In genomic region chr9:95349109-95350038, GRCh38 we compare ENCODE assay signal across 9 cellular contexts. TPM values are rescaled to one million over a fixed set of nuclear protein-coding genes. Genes with fewer than 3 reads are reported as not detected.
DNase-seq lines count a peak whose midpoint lies in the region; ATAC-seq and TF ChIP-seq lines count a peak whose summit lies in the region.
"Had no signal": no experiment of that assay in that cellular context is flagged by ENCODE, and none has a peak within 500 bp of the region (broad histone marks: within the 10 kb centered on the region; RNA-seq: fewer than 3 reads in every experiment).

No MANE protein-coding gene starts in this region.

- H3K27ac ChIP-seq in CD4-positive, alpha-beta T cell (ENCODE audit: low read depth, low read length), result no peak overlapping the region

- peaks cover 5% of the 10 kb centered on the region for H3K36me3 Mint-ChIP-seq in osteocyte (ENCODE audit: unreplicated experiment)
- H3K36me3 Mint-ChIP-seq in CD4-positive, alpha-beta T cell (ENCODE audit: low read depth), result no peaks in the 10 kb centered on the region

- peak overlapping the region; percentile 79 for H3K9ac ChIP-seq in NT2/D1 (ENCODE audit: insufficient read length, low read depth)

- TF ChIP-seq CTCF in epithelial cell of esophagus (IDR thresholded peaks at IDR 0.05; ENCODE audit: insufficient read depth, low read depth, low read length, missing control alignments) (no peak), osteocyte (IDR thresholded peaks at IDR 0.05) (no peak)
- TF ChIP-seq CTCF in CD4-positive, alpha-beta T cell (IDR thresholded peaks at IDR 0.05), result no peak

- H3K27me3 Mint-ChIP-seq in osteocyte (ENCODE audit: unreplicated experiment), result peaks cover 8% of the 10 kb centered on the region
- peaks cover 44% of the 10 kb centered on the region for H3K27me3 Mint-ChIP-seq in CD4-positive, alpha-beta T cell

- no peaks in the 10 kb centered on the region for H3K4me1 ChIP-seq in NT2/D1 (ENCODE audit: insufficient read depth, insufficient read length)

- no peaks in the 10 kb centered on the region for H3K36me3 ChIP-seq in NT2/D1 (ENCODE audit: insufficient read depth, insufficient read length, low read length)
- H3K36me3 ChIP-seq: MG63 had no signal

- intact Hi-C loops in CD4-positive, alpha-beta T cell (cut with DNase I, micrococcal nuclease), result no loop called here

- H3K4me3 Mint-ChIP-seq in osteocyte (ENCODE audit: unreplicated experiment), result peak overlapping the region; percentile 66
- no peak overlapping the region for H3K4me3 Mint-ChIP-seq in CD4-positive, alpha-beta T cell

- H3K4me1 Mint-ChIP-seq in osteocyte (ENCODE audit: unreplicated experiment), result peaks cover 4% of the 10 kb centered on the region
- peaks cover 4% of the 10 kb centered on the region for H3K4me1 Mint-ChIP-seq in CD4-positive, alpha-beta T cell (ENCODE audit: low read depth)

- CTCF ChIA-PET in CD4-positive, alpha-beta T cell (lab: Charles Lee), result no interaction called here

- POLR2A ChIA-PET in CD4-positive, alpha-beta T cell (lab: Charles Lee), result no interaction called here

- ATAC-seq in HG02642 (IDR thresholded peaks at IDR 0.05; ENCODE audit: poor library complexity, unreplicated experiment), result no peak
- ATAC-seq in CD4-positive, alpha-beta T cell (ENCODE audit: poor library complexity), result no peak

- peaks cover 33% of the 10 kb centered on the region for H3K27me3 ChIP-seq in NT2/D1 (ENCODE audit: insufficient read depth, insufficient read length)
- peaks cover 25% of the 10 kb centered on the region for H3K27me3 ChIP-seq in CD4-positive, alpha-beta T cell (ENCODE audit: control insufficient read depth, insufficient read depth, low read length)
- H3K27me3 ChIP-seq: MG63 had no signal

- DNase-seq in AG20443 (ENCODE audit: low spot score), result peak; percentile 35
- DNase-seq in NT2/D1 (ENCODE audit: low read depth, low spot score), result no peak
- peak; percentile 10 for DNase-seq in epithelial cell of esophagus (ENCODE audit: low read depth)
- DNase-seq in osteocyte (ENCODE audit: extremely low spot score, unreplicated experiment), result peak; percentile 83
- DNase-seq in kidney tubule cell (ENCODE audit: low spot score), result no peak
- DNase-seq in OCI-M1 (lab: John Stamatoyannopoulos, UW), result no peak
- no peak for DNase-seq in CD4-positive, alpha-beta T cell
- DNase-seq: MG63 had no signal

- H3K9me3 ChIP-seq in NT2/D1 (ENCODE audit: insufficient read depth, low read length), result no peaks in the 10 kb centered on the region
- no peaks in the 10 kb centered on the region for H3K9me3 ChIP-seq in CD4-positive, alpha-beta T cell (ENCODE audit: control insufficient read depth, low read length)
- H3K9me3 ChIP-seq: MG63 had no signal

- H3K4me3 ChIP-seq in NT2/D1 (ENCODE audit: insufficient read length, low read depth) (peak overlapping the region; percentile 67), epithelial cell of esophagus (ENCODE audit: low read length) (peak overlapping the region; percentile 25)
- H3K4me3 ChIP-seq: MG63 had no signal

- no peaks in the 10 kb centered on the region for H3K9me3 Mint-ChIP-seq in osteocyte (ENCODE audit: unreplicated experiment)
- H3K9me3 Mint-ChIP-seq in CD4-positive, alpha-beta T cell, result no peaks in the 10 kb centered on the region

- no peak overlapping the region for H3K27ac Mint-ChIP-seq in osteocyte (ENCODE audit: unreplicated experiment)
- H3K27ac Mint-ChIP-seq in CD4-positive, alpha-beta T cell, result no peak overlapping the region

RNA-seq across cellular contexts. Expression of gene FANCC, which starts 31.9 kb away (rescaled TPM):
- total RNA-seq in osteocyte, result 11.6 and 12.3 TPM in 2 replicates
- 1 to 10 TPM; 5.7 to 6.3 TPM for total RNA-seq in CD4-positive, alpha-beta T cell

Comparison
In these comparisons a context has a peak if more than half of its experiments do, and no peak if none do; other contexts are left out.
1. DNase-seq: peak in AG20443 (single experiment), epithelial cell of esophagus (single experiment) and osteocyte (single experiment); none in NT2/D1 (single experiment), kidney tubule cell (single experiment), OCI-M1 (single experiment) and CD4-positive, alpha-beta T cell (0 of 10).